8 cellular contexts compared by ENCODE assay signal in genomic region chr19:47255947-47256687, GRCh38. TPM values are rescaled to one million over a fixed set of nuclear protein-coding genes. Genes with fewer than 3 reads are reported as not detected.
DNase-seq lines count a peak whose midpoint lies in the region; ATAC-seq and TF ChIP-seq lines count a peak whose summit lies in the region.

TSS of gene CCDC9 (plus strand) at chr19:47256525. CDS start at chr19:47258401, 1,876 bp downstream.

- peak within 1 kb of the TSS; percentile 99 for H3K27ac Mint-ChIP-seq in neural crest cell (ENCODE audit: unreplicated experiment)

- peaks cover 31% of the 10 kb centered on the region for H3K4me1 Mint-ChIP-seq in neural crest cell

- peak within 1 kb of the TSS; percentile 87 for H2AFZ ChIP-seq in KMS-11 (ENCODE audit: low read depth)

- POLR2A ChIA-PET in Panc1 (lab: Charles Lee): interaction anchor here (0.6 to 1.5 kb wide), 4 partner anchors 12 to 545 kb away, joined by 3 to 29 read pairs (median 4); partner anchors contain the start of gene INAFM1

- no peaks in the 10 kb centered on the region for H3K9me2 ChIP-seq in DOHH2 (replicated peaks; ENCODE audit: control insufficient read depth, low read length)

- TSS peak; percentile 98 for BruUV-seq in Panc1 (replicated peaks; lab: Mats Ljungman, UMichigan)

- no peaks in the 10 kb centered on the region for H3K9me3 ChIP-seq in DOHH2 (ENCODE audit: control insufficient read depth, insufficient read depth, low read length)
- H3K9me3 ChIP-seq in Panc1 (ENCODE audit: control insufficient read depth, insufficient read depth, low read depth, low read length): no peaks in the 10 kb centered on the region

- H4K20me1 ChIP-seq in DOHH2 (ENCODE audit: control insufficient read depth, insufficient read depth, low read depth, low read length) (no peaks in the 10 kb centered on the region), KMS-11 (ENCODE audit: insufficient read depth) (no peaks in the 10 kb centered on the region)

- H3K4me3 Mint-ChIP-seq in neural crest cell: peak within 1 kb of the TSS; percentile 98

- H3K9me3 Mint-ChIP-seq in neural crest cell: no peaks in the 10 kb centered on the region

- H3K36me3 ChIP-seq in DOHH2 (ENCODE audit: control insufficient read depth, low read length) (peaks cover 21% of the 10 kb centered on the region), KMS-11 (ENCODE audit: insufficient read depth) (no peaks in the 10 kb centered on the region), Panc1 (ENCODE audit: control insufficient read depth, insufficient read depth, low read length) (no peaks in the 10 kb centered on the region; the same call in 1 of the 2 replicates)

- H3K27me3 Mint-ChIP-seq in neural crest cell (ENCODE audit: low read depth): no peaks in the 10 kb centered on the region

- peak within 1 kb of the TSS; percentile 61; the same call in 1 of the 2 replicates for H3K9ac ChIP-seq in KMS-11

- intact Hi-C loops in Panc1 (cut with micrococcal nuclease; ENCODE audit: unreplicated experiment): no loop called here

- H3K4me3 ChIP-seq in DOHH2 (ENCODE audit: low read length): peak within 1 kb of the TSS; percentile 90
- H3K4me3 ChIP-seq in KMS-11 (IDR thresholded peaks at IDR 0.05; ENCODE audit: insufficient read depth, low read depth, low read length): no peak within 1 kb of the TSS
- peak within 1 kb of the TSS; percentile 65 to 89 for H3K4me3 ChIP-seq in Panc1 (ENCODE audit: low read depth in 2 of 2, low read length in 2 of 2)

- ATAC-seq in GM21737 (IDR thresholded peaks at IDR 0.05; ENCODE audit: unreplicated experiment): peak; percentile 42
- peak; percentile 88 for ATAC-seq in Panc1

- TF ChIP-seq CTCF in DOHH2 (IDR thresholded peaks at IDR 0.05; ENCODE audit: low read depth, low read length, poor library complexity, severe bottlenecking) (no peak), KMS-11 (conservative IDR thresholded peaks at IDR 0.05; ENCODE audit: low read depth, low read length) (no peak), Panc1 (IDR thresholded peaks at IDR 0.05) (no peak), neural crest cell (conservative IDR thresholded peaks at IDR 0.05) (no peak)

- no peak for DNase-seq in Panc1 (ENCODE audit: low read depth, low spot score)
- DNase-seq in activated effector memory CD4-positive, alpha-beta T cell treated with Interleukin-2 at 50 U/mL for 16 hours: peak; percentile 80
- peak; percentile 93 for DNase-seq in fibroblast of the conjunctiva (ENCODE audit: low read depth)
- peak; percentile 90 for DNase-seq in neural crest cell (ENCODE audit: low read depth, low spot score)
- peak in 48 of 49 donors; percentile 96 to 100 (median 99) for DNase-seq in substantia nigra (lab: John Stamatoyannopoulos, UW)

- H3K27me3 ChIP-seq in DOHH2 (ENCODE audit: control insufficient read depth, low read length): no peaks in the 10 kb centered on the region
- H3K27me3 ChIP-seq in KMS-11 (ENCODE audit: insufficient read depth, low read depth): 0 out of 2 replicates have a peak, but pooled peaks cover 3% of the 10 kb centered on the region
- H3K27me3 ChIP-seq in Panc1 (ENCODE audit: control insufficient read depth, insufficient read depth, low read length): no peaks in the 10 kb centered on the region

- CTCF ChIA-PET in Panc1 (lab: Charles Lee): interaction anchor here (0.6 to 1.4 kb wide), 3 partner anchors 12 to 195 kb away, joined by 4 to 9 read pairs (median 8); no protein-coding TSS in a partner anchor

- peaks cover 5% of the 10 kb centered on the region for H3K36me3 Mint-ChIP-seq in neural crest cell (ENCODE audit: low read depth)

- H3K4me2 ChIP-seq in DOHH2 (ENCODE audit: low read length): peak within 1 kb of the TSS; percentile 79
- H3K4me2 ChIP-seq in KMS-11: peak within 1 kb of the TSS; percentile 87

- H3K4me1 ChIP-seq in DOHH2 (ENCODE audit: control insufficient read depth, low read length): peaks cover 16% of the 10 kb centered on the region
- peaks cover 11% of the 10 kb centered on the region for H3K4me1 ChIP-seq in KMS-11 (ENCODE audit: low read depth, poor library complexity, severe bottlenecking)
- peaks cover 6% of the 10 kb centered on the region for H3K4me1 ChIP-seq in Panc1 (ENCODE audit: control insufficient read depth, insufficient read depth, low read length)

- H3F3A ChIP-seq in DOHH2 (ENCODE audit: control insufficient read depth, insufficient read depth): peaks cover 5% of the 10 kb centered on the region; the same call in 1 of the 2 replicates

- H3K79me2 ChIP-seq in DOHH2 (ENCODE audit: control insufficient read depth, low read length) (peaks cover 16% of the 10 kb centered on the region), KMS-11 (ENCODE audit: insufficient read depth, low read depth) (0 out of 2 replicates have a peak, but pooled peaks cover 6% of the 10 kb centered on the region)

- H3K27ac ChIP-seq in DOHH2 (ENCODE audit: low read depth, low read length) (peak within 1 kb of the TSS; percentile 48), KMS-11 (peak within 1 kb of the TSS; percentile 41), Panc1 (ENCODE audit: low read length) (peak within 1 kb of the TSS; percentile 93), substantia nigra (ENCODE audit: low read depth, low read length, poor library complexity, severe bottlenecking) (peak within 1 kb of the TSS; percentile 90)

- in situ Hi-C loops in Panc1 (cut with HindIII; ENCODE audit: low pct_unique_long_range_greater_than_20kb, low sequenced_read_pairs): no loop called here

RNA-seq across cellular contexts. Expression of gene CCDC9, which starts in this region (rescaled TPM):
- total RNA-seq in Panc1 (2021; ENCODE audit: unreplicated experiment) (29.2 TPM), neural crest cell (24.6 and 26.1 TPM in 2 replicates)
- polyA plus RNA-seq in Panc1 (2012; ENCODE audit: insufficient read length): 31.2 TPM

Comparison
In these comparisons a context has a peak if more than half of its experiments do, and no peak if none do; other contexts are left out.
1. H3K27ac ChIP-seq: peak in every context shown above with its lines; median percentile 93 in Panc1; 90 in substantia nigra; 48 in DOHH2; 41 in KMS-11.